10 cellular contexts compared by ENCODE assay signal in genomic region chr17:80476877-80477646, GRCh38. TPM values are rescaled to one million over a fixed set of nuclear protein-coding genes. Genes with fewer than 3 reads are reported as not detected.
A peak's percentile ranks its signal among the peaks of the same experiment; 100 is the strongest.
DNase-seq lines count a peak whose midpoint lies in the region; ATAC-seq, FAIRE-seq and TF ChIP-seq lines count a peak whose summit lies in the region.
"Had no signal": no experiment of that assay in that cellular context is flagged by ENCODE, and none has a peak within 500 bp of the region (broad histone marks: within the 10 kb centered on the region; RNA-seq: fewer than 3 reads in every experiment).

No MANE protein-coding gene starts in this region.

- H3K4me1 ChIP-seq in endodermal cell (ENCODE audit: control insufficient read depth, insufficient read depth, low read length) (peaks cover 8% of the 10 kb centered on the region), stomach (peaks cover 43 to 59% (median 53%) of the 10 kb centered on the region in 4 donors)

- 3 to 7% methylated on average over 15 to 84 of the region's 84 CpGs for WGBS in endodermal cell (ENCODE audit: insufficient coverage in 1 of 2, insufficient read length in 1 of 2), 2 experiments
- 1 to 4% (median 3%) methylated on average over 17 to 84 of the region's 84 CpGs for WGBS in stomach, 5 donors

- no peaks in the 10 kb centered on the region for H3K36me3 Mint-ChIP-seq in activated naive CD8-positive, alpha-beta T cell treated with anti-CD3 and anti-CD28 coated beads, Interleukin-2, amount 10 ng/mL, durations not matched to agents 7 days and 5 days
- no peaks in the 10 kb centered on the region for H3K36me3 Mint-ChIP-seq in activated naive CD8-positive, alpha-beta T cell treated with anti-CD3 and anti-CD28 coated beads, Interleukin-2, amount 50 U/mL, for 24 hours (ENCODE audit: low read depth)
- no peaks in the 10 kb centered on the region for H3K36me3 Mint-ChIP-seq in endodermal cell (ENCODE audit: low read depth)
- H3K36me3 Mint-ChIP-seq: stimulated activated effector memory CD8-positive, alpha-beta T cell treated with anti-CD3 and anti-CD28 coated beads, Interleukin-12 subunit alpha, Interleukin-12 subunit beta, amount 100 ng/mL, for 72 hours had no signal

- peaks cover 99% of the 10 kb centered on the region for H3K27me3 ChIP-seq in endodermal cell (ENCODE audit: control insufficient read depth, insufficient read depth, low read length, poor library complexity, severe bottlenecking)
- peaks cover 19 to 100% (median 97%) of the 10 kb centered on the region in 3 donors for H3K27me3 ChIP-seq in stomach

- intact Hi-C loops in stomach (cut with DNase I; ENCODE audit: low total_unique reads), result no loop called here
- intact Hi-C loops in head of caudate nucleus (cut with DNase I), result no loop called here

- peak; percentile 55 for DNase-seq in activated naive CD8-positive, alpha-beta T cell treated with anti-CD3 and anti-CD28 coated beads, Interleukin-2, amount 10 ng/mL, durations not matched to agents 7 days and 5 days
- DNase-seq in activated naive CD8-positive, alpha-beta T cell treated with anti-CD3 and anti-CD28 coated beads, Interleukin-2, amount 50 U/mL, for 24 hours, result no peak
- DNase-seq in NCI-H2171 (lab: John Stamatoyannopoulos, UW) (peak; percentile 38), endodermal cell (peak; percentile 83), stomach (no peak), frontal cortex (ENCODE audit: low spot score in 2 of 2) (no peak), head of caudate nucleus (no peak)
- DNase-seq: NCI-H1048 had no signal

- no peak overlapping the region for H3K9ac ChIP-seq in endodermal cell (ENCODE audit: extremely low read depth, low read length, poor library complexity, severe bottlenecking)

- no peak for TF ChIP-seq CTCF in endodermal cell (conservative IDR thresholded peaks at IDR 0.05)
- TF ChIP-seq CTCF in stomach (IDR thresholded peaks at IDR 0.05), result no peak

- no peaks in the 10 kb centered on the region for H3K36me3 ChIP-seq in endodermal cell (ENCODE audit: control insufficient read depth, insufficient read depth, low read length)
- H3K36me3 ChIP-seq in stomach, result peaks cover 0 to 4% (median 0%) of the 10 kb centered on the region in 4 donors

- H3K4me1 Mint-ChIP-seq in activated naive CD8-positive, alpha-beta T cell treated with anti-CD3 and anti-CD28 coated beads, Interleukin-2, amount 10 ng/mL, durations not matched to agents 7 days and 5 days, result peaks cover 12% of the 10 kb centered on the region
- H3K4me1 Mint-ChIP-seq in activated naive CD8-positive, alpha-beta T cell treated with anti-CD3 and anti-CD28 coated beads, Interleukin-2, amount 50 U/mL, for 24 hours, result peaks cover 14% of the 10 kb centered on the region
- peaks cover 8% of the 10 kb centered on the region for H3K4me1 Mint-ChIP-seq in endodermal cell

- no peak for TF ChIP-seq EP300 in stomach (IDR thresholded peaks at IDR 0.05)

- no peak for TF ChIP-seq POLR2A in stomach (IDR thresholded peaks at IDR 0.05)

- no peak overlapping the region for H3K4me3 ChIP-seq in endodermal cell (ENCODE audit: low read length)
- peak overlapping the region; percentile 39 to 49 (median 45) for H3K4me3 ChIP-seq in stomach

- H3K27ac Mint-ChIP-seq in activated naive CD8-positive, alpha-beta T cell treated with anti-CD3 and anti-CD28 coated beads, Interleukin-2, amount 10 ng/mL, durations not matched to agents 7 days and 5 days, result no peak overlapping the region
- no peak overlapping the region for H3K27ac Mint-ChIP-seq in activated naive CD8-positive, alpha-beta T cell treated with anti-CD3 and anti-CD28 coated beads, Interleukin-2, amount 50 U/mL, for 24 hours
- H3K27ac Mint-ChIP-seq in endodermal cell, result no peak overlapping the region
- H3K27ac Mint-ChIP-seq: stimulated activated effector memory CD8-positive, alpha-beta T cell treated with anti-CD3 and anti-CD28 coated beads, Interleukin-12 subunit alpha, Interleukin-12 subunit beta, amount 100 ng/mL, for 72 hours had no signal

- H3K9me3 ChIP-seq in endodermal cell (ENCODE audit: control insufficient read depth, low read length), result no peaks in the 10 kb centered on the region
- no peaks in the 10 kb centered on the region for H3K9me3 ChIP-seq in stomach

- peaks cover 59% of the 10 kb centered on the region for H3K27me3 Mint-ChIP-seq in activated naive CD8-positive, alpha-beta T cell treated with anti-CD3 and anti-CD28 coated beads, Interleukin-2, amount 10 ng/mL, durations not matched to agents 7 days and 5 days
- H3K27me3 Mint-ChIP-seq in activated naive CD8-positive, alpha-beta T cell treated with anti-CD3 and anti-CD28 coated beads, Interleukin-2, amount 50 U/mL, for 24 hours, result peaks cover 65% of the 10 kb centered on the region
- peaks cover 80% of the 10 kb centered on the region for H3K27me3 Mint-ChIP-seq in endodermal cell (ENCODE audit: insufficient read depth)

- no peak overlapping the region for H3K4me3 Mint-ChIP-seq in activated naive CD8-positive, alpha-beta T cell treated with anti-CD3 and anti-CD28 coated beads, Interleukin-2, amount 10 ng/mL, durations not matched to agents 7 days and 5 days
- H3K4me3 Mint-ChIP-seq in activated naive CD8-positive, alpha-beta T cell treated with anti-CD3 and anti-CD28 coated beads, Interleukin-2, amount 50 U/mL, for 24 hours, result no peak overlapping the region
- no peak overlapping the region for H3K4me3 Mint-ChIP-seq in endodermal cell

- FAIRE-seq in frontal cortex (lab: Jason Lieb, UNC), result no peak

- ATAC-seq in activated naive CD8-positive, alpha-beta T cell treated with anti-CD3 and anti-CD28 coated beads, Interleukin-2, amount 10 ng/mL, durations not matched to agents 7 days and 5 days (ENCODE audit: low read depth), result no peak
- ATAC-seq in activated naive CD8-positive, alpha-beta T cell treated with anti-CD3 and anti-CD28 coated beads, Interleukin-2, amount 50 U/mL, for 24 hours, result no peak
- ATAC-seq in HG02938 (IDR thresholded peaks at IDR 0.05; ENCODE audit: unreplicated experiment), result no peak

- POLR2A ChIA-PET in activated naive CD8-positive, alpha-beta T cell treated with anti-CD3 and anti-CD28 coated beads, Interleukin-2, amount 10 ng/mL, durations not matched to agents 7 days and 5 days (lab: Charles Lee), result interaction anchor here (1.8 kb wide), 1 partner anchor 22 kb away, joined by 9 read pairs; no protein-coding TSS in a partner anchor

- no peaks in the 10 kb centered on the region for H3K9me3 Mint-ChIP-seq in activated naive CD8-positive, alpha-beta T cell treated with anti-CD3 and anti-CD28 coated beads, Interleukin-2, amount 10 ng/mL, durations not matched to agents 7 days and 5 days
- no peaks in the 10 kb centered on the region for H3K9me3 Mint-ChIP-seq in activated naive CD8-positive, alpha-beta T cell treated with anti-CD3 and anti-CD28 coated beads, Interleukin-2, amount 50 U/mL, for 24 hours
- no peaks in the 10 kb centered on the region for H3K9me3 Mint-ChIP-seq in endodermal cell
- H3K9me3 Mint-ChIP-seq: stimulated activated effector memory CD8-positive, alpha-beta T cell treated with anti-CD3 and anti-CD28 coated beads, Interleukin-12 subunit alpha, Interleukin-12 subunit beta, amount 100 ng/mL, for 72 hours had no signal

- H3K27ac ChIP-seq in endodermal cell (ENCODE audit: low read depth, low read length) (no peak overlapping the region), stomach (peak overlapping the region in 1 of 5 donors; percentile 71)

RNA-seq across cellular contexts. Expression of gene NPTX1, which starts 0.7 kb away (rescaled TPM):
- total RNA-seq in activated naive CD8-positive, alpha-beta T cell treated with anti-CD3 and anti-CD28 coated beads, Interleukin-2, amount 10 ng/mL, durations not matched to agents 7 days and 5 days, result 1 to 10 TPM; 2.5 to 2.8 TPM
- total RNA-seq in endodermal cell (1 to 10 TPM in 1 of 2 donors, under 1 TPM in 1; 0.24 to 2.3 TPM), stomach (1 to 10 TPM in 4 of 5 donors, under 1 TPM in 1; 0.43 to 9.3 (median 5.8) TPM), frontal cortex (6.1 TPM)
- 2.3 TPM for polyA plus RNA-seq in endodermal cell (2013, experiment 1 of 2)
- polyA plus RNA-seq in endodermal cell (2013, experiment 2 of 2), result 1.2 TPM
- polyA plus RNA-seq in stomach, result under 1 TPM in 2 of 3 donors, not detected in 1; 0.31 to 0.53 TPM

Comparison
In these comparisons a context has a peak if more than half of its experiments do, and no peak if none do; other contexts are left out.
1. DNase-seq: peak in activated naive CD8-positive, alpha-beta T cell treated with anti-CD3 and anti-CD28 coated beads, Interleukin-2, amount 10 ng/mL, durations not matched to agents 7 days and 5 days (single experiment), NCI-H2171 (single experiment) and endodermal cell (single experiment); none in activated naive CD8-positive, alpha-beta T cell treated with anti-CD3 and anti-CD28 coated beads, Interleukin-2, amount 50 U/mL, for 24 hours (single experiment), stomach (single experiment), frontal cortex (0 of 2) and head of caudate nucleus (0 of 42).